Comparison of ENCODE assay signal across 1 cellular context in the genomic region with DNA sequence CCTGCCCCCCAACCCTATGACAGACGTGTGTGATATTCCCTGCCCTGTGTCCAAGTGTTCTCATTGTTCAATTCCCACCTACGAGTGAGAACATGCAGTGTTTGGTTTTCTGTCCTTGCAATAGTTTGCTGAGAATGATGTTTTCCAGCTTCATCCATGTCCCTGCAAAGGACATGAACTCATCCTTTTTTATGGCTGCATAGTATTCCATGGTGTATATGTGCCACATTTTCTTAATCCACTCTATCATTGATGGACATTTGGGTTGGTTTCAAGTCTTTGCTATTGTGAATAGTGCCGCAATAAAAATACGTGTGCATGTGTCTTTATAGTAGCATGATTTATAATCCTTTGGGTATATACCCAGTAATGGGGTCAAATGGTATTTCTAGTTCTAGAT.
A peak's percentile ranks its signal among the peaks of the same experiment; 100 is the strongest.
TF ChIP-seq lines count a peak whose summit lies in the region.
"Not testable (repeated sequence)": the region's sequence is repeated elsewhere in the genome, so short reads cannot be mapped to it uniquely, and the experiment has no call there.

No MANE protein-coding gene starts in this region.

- POLR2A ChIA-PET in HEK293 (lab: Yijun Ruan, JAX): not testable (repeated sequence)

- not testable (repeated sequence) for H3K4me1 ChIP-seq in HEK293 (ENCODE audit: control insufficient read depth, insufficient read depth, low read length)

- not testable (repeated sequence) for H3K27ac ChIP-seq in HEK293 (ENCODE audit: extremely low read depth, low read depth, low read length)

- not testable (repeated sequence) for H3K9me3 ChIP-seq in HEK293 (ENCODE audit: control insufficient read depth, insufficient read depth, low read depth, low read length)

- H3K4me3 ChIP-seq in HEK293 (ENCODE audit: low read depth, low read length): not testable (repeated sequence)

- TF ChIP-seq CTCF in HEK293 (tag by site-specific recombination; IDR thresholded peaks at IDR 0.05): not testable (repeated sequence)

- CTCF ChIA-PET in HEK293 (lab: Yijun Ruan, JAX): not testable (repeated sequence)

- not testable (repeated sequence) for H3K36me3 ChIP-seq in HEK293 (ENCODE audit: control insufficient read depth in 2 of 2, insufficient read depth in 1 of 2, low read length in 2 of 2)

TF ChIP-seq in HEK293, 187 proteins besides CTCF, POLR2A, EP300 and RAD21:
- TF ChIP-seq, protein P1, sequence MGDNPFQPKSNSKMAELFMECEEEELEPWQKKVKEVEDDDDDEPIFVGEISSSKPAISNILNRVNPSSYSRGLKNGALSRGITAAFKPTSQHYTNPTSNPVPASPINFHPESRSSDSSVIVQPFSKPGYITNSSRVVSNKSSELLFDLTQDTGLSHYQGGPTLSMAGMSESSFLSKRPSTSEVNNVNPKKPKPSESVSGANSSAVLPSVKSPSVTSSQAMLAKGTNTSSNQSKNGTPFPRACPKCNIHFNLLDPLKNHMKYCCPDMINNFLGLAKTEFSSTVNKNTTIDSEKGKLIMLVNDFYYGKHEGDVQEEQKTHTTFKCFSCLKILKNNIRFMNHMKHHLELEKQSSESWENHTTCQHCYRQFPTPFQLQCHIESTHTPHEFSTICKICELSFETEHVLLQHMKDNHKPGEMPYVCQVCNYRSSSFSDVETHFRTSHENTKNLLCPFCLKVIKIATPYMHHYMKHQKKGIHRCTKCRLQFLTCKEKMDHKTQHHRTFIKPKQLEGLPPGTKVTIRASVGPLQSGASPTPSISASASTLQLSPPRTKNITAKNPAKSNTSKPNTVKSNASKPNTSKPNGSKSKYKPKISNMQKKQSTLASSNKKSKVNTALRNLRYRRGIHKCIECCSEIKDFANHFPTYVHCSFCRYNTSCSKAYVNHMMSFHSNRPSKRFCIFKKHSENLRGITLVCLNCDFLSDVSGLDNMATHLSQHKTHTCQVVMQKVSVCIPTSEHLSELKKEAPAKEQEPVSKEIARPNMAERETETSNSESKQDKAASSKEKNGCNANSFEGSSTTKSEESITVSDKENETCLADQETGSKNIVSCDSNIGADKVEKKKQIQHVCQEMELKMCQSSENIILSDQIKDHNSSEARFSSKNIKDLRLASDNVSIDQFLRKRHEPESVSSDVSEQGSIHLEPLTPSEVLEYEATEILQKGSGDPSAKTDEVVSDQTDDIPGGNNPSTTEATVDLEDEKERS (tag by site-specific recombination; IDR thresholded peaks at IDR 0.05): 0 out of 2 replicates have a peak, but pooled peaks have one; percentile 21
- TF ChIP-seq ZNF146 (tag by site-specific recombination; IDR thresholded peaks at IDR 0.05): peak; percentile 94
